ENCODE assay signal across 37 cellular contexts in the genomic region with DNA sequence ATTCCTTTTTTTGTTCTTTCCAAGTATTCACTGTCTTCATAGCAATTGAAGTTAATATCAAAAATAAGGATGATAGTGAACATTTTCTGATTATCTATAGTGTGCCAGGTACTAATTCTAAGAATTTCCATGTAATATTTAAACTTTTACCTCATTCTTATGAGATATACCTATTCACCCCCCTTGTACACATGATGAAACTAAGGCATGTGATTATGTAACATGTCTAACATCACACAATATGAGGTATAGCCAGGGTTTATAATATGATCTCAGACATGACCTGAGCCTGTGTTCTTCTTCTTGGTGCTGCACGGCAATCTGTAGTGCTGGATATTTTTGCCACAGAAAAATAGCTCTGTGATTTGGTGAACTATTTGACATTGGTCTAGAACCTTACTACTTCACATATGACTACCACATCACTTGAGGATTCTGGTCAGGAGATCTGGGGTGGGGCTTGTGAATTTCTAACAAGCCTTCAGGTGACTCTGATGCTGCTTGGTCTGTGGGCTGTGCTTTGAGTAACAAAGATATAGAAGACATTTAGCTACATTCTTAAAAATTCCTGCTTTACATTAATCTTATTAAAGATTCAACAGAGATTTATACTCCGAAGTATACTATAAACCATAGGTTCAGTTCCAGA.
"Had no signal": no experiment of that assay in that cellular context is flagged by ENCODE, and none has a peak within 500 bp of the region (broad histone marks: within the 10 kb centered on the region; RNA-seq: fewer than 3 reads in every experiment).

No MANE protein-coding gene starts in this region.

- H3K9me3 ChIP-seq: breast epithelium, Peyer's patch had no signal

- H3K27ac Mint-ChIP-seq: activated CD4-positive, alpha-beta memory T cell treated with anti-CD3 and anti-CD28 coated beads, Interleukin-2, amount 10 ng/mL, durations not matched to agents 7 days and 5 days; activated CD8-positive, alpha-beta memory T cell treated with anti-CD3 and anti-CD28 coated beads, Interleukin-2, amount 10 ng/mL, durations not matched to agents 7 days and 5 days; activated naive CD4-positive, alpha-beta T cell treated with anti-CD3 and anti-CD28 coated beads, Interleukin-2, amount 50 U/mL, for 24 hours; activated naive CD8-positive, alpha-beta T cell treated with anti-CD3 and anti-CD28 coated beads, Interleukin-2, amount 10 ng/mL, durations not matched to agents 7 days and 5 days; activated T-cell treated with anti-CD3 and anti-CD28 coated beads, Interleukin-2, amount 50 U/mL, for 72 hours; activated T-helper 17 cell treated with anti-CD3 and anti-CD28 coated beads, Interleukin-2, amount 50 U/mL, for 72 hours; T-helper 17 cell had no signal

- H3K4me3 Mint-ChIP-seq: activated CD4-positive, alpha-beta memory T cell treated with anti-CD3 and anti-CD28 coated beads, Interleukin-2, amount 10 ng/mL, durations not matched to agents 7 days and 5 days; activated CD8-positive, alpha-beta memory T cell treated with anti-CD3 and anti-CD28 coated beads, Interleukin-2, amount 10 ng/mL, durations not matched to agents 7 days and 5 days; activated naive CD4-positive, alpha-beta T cell treated with anti-CD3 and anti-CD28 coated beads, Interleukin-2, amount 50 U/mL, for 24 hours; activated naive CD8-positive, alpha-beta T cell treated with anti-CD3 and anti-CD28 coated beads, Interleukin-2, amount 10 ng/mL, durations not matched to agents 7 days and 5 days; activated T-cell treated with anti-CD3 and anti-CD28 coated beads, Interleukin-2, amount 50 U/mL, for 72 hours; activated T-helper 17 cell treated with anti-CD3 and anti-CD28 coated beads, Interleukin-2, amount 50 U/mL, for 72 hours; T-helper 17 cell had no signal

- DNase-seq: activated CD4-positive, alpha-beta memory T cell treated with anti-CD3 and anti-CD28 coated beads, Interleukin-2, amount 10 ng/mL, durations not matched to agents 7 days and 5 days; activated CD4-positive, alpha-beta T cell treated with anti-CD3 and anti-CD28 coated beads for 1 hour; activated CD4-positive, alpha-beta T cell treated with anti-CD3 and anti-CD28 coated beads for 48 hours; activated CD4-positive, CD25-positive, alpha-beta regulatory T cell; activated CD8-positive, alpha-beta memory T cell treated with anti-CD3 and anti-CD28 coated beads for 24 hours; activated CD8-positive, alpha-beta memory T cell treated with anti-CD3 and anti-CD28 coated beads, Interleukin-2, amount 10 ng/mL, durations not matched to agents 7 days and 5 days; activated gamma-delta T cell; activated naive CD4-positive, alpha-beta T cell treated with Interleukin-2 at 50 U/mL for 16 hours; activated naive CD8-positive, alpha-beta T cell treated with anti-CD3 and anti-CD28 coated beads, Interleukin-2, amount 10 ng/mL, durations not matched to agents 7 days and 5 days; activated T-cell treated with anti-CD3 and anti-CD28 coated beads, Interleukin-2, amount 50 U/mL, for 1 hour; activated T-cell treated with anti-CD3 and anti-CD28 coated beads, Interleukin-2, amount 50 U/mL, for 72 hours; body of pancreas; caudate nucleus; cerebellar nuclear complex; MM.1S; NCI-H1105; NCI-H1436; NCI-H1694 treated with DMSO at 0.1 percent for 48 hours; NCI-H2029; NCI-H2107; NCI-H2171; NCI-H510A; NCI-H526; NCI-H748 treated with DMSO at 0.1 percent for 48 hours; NK-92 treated with Interleukin-12 subunit alpha and Interleukin-12 subunit beta, amount 100 ng/mL, for 24 hours; PC-3; Peyer's patch; T-helper 17 cell; T-helper 9 cell had no signal

- H3K27me3 Mint-ChIP-seq: activated CD4-positive, alpha-beta memory T cell treated with anti-CD3 and anti-CD28 coated beads, Interleukin-2, amount 10 ng/mL, durations not matched to agents 7 days and 5 days; activated CD8-positive, alpha-beta memory T cell treated with anti-CD3 and anti-CD28 coated beads, Interleukin-2, amount 10 ng/mL, durations not matched to agents 7 days and 5 days; activated naive CD4-positive, alpha-beta T cell treated with anti-CD3 and anti-CD28 coated beads, Interleukin-2, amount 50 U/mL, for 24 hours; activated naive CD8-positive, alpha-beta T cell treated with anti-CD3 and anti-CD28 coated beads, Interleukin-2, amount 10 ng/mL, durations not matched to agents 7 days and 5 days; activated T-helper 17 cell treated with anti-CD3 and anti-CD28 coated beads, Interleukin-2, amount 50 U/mL, for 72 hours; T-helper 17 cell had no signal

- ATAC-seq: activated CD8-positive, alpha-beta memory T cell treated with anti-CD3 and anti-CD28 coated beads, Interleukin-2, amount 10 ng/mL, durations not matched to agents 7 days and 5 days; activated T-cell treated with anti-CD3 and anti-CD28 coated beads, Interleukin-2, amount 50 U/mL, for 72 hours; activated T-helper 17 cell treated with anti-CD3 and anti-CD28 coated beads, Interleukin-2, amount 50 U/mL, for 72 hours; body of pancreas; PC-3; Right ventricle myocardium inferior; T-helper 17 cell had no signal

- H3K36me3 ChIP-seq: breast epithelium had no signal

- H3K4me1 Mint-ChIP-seq: T-helper 17 cell had no signal

- H3K27me3 ChIP-seq: body of pancreas, breast epithelium, Peyer's patch had no signal

- H3K27ac ChIP-seq: body of pancreas, breast epithelium, KMS-11, Peyer's patch, RWPE1, SK-N-MC, VCaP had no signal

- H3K4me1 ChIP-seq: body of pancreas, breast epithelium, Peyer's patch had no signal

- H3K4me3 ChIP-seq: body of pancreas, breast epithelium, Peyer's patch, SK-N-MC had no signal
